1 cellular context compared by ENCODE assay signal in genomic region chr19:42135836-42136235, GRCh38.
TF ChIP-seq lines count a peak whose summit lies in the region.

No MANE protein-coding gene starts in this region.

TF ChIP-seq in K562, 482 proteins besides CTCF, POLR2A, EP300 and RAD21:
- TF ChIP-seq ZNF695 (CRISPR knock-in tag; IDR thresholded peaks at IDR 0.05): no peak
- peak; percentile 35 for TF ChIP-seq TFE3 (CRISPR knock-in tag; IDR thresholded peaks at IDR 0.05)
- no peak for TF ChIP-seq U2AF1 (optimal IDR thresholded peaks at IDR 0.05; ENCODE audit: low read depth, low read length)
- no peak for TF ChIP-seq ETV1 (tag; conservative IDR thresholded peaks at IDR 0.05; ENCODE audit: low read depth)
- TF ChIP-seq PREB (CRISPR knock-in tag; IDR thresholded peaks at IDR 0.05): no peak
- no peak for TF ChIP-seq HMGN3 (IDR thresholded peaks at IDR 0.05; ENCODE audit: borderline replicate concordance, extremely low read depth, insufficient read length, low read depth, low read length)
- no peak for TF ChIP-seq SAP30 (IDR thresholded peaks at IDR 0.05; ENCODE audit: borderline replicate concordance, insufficient read depth, low read depth, low read length, poor library complexity, severe bottlenecking)
